ENCODE assay signal across 8 cellular contexts in the genomic region with DNA sequence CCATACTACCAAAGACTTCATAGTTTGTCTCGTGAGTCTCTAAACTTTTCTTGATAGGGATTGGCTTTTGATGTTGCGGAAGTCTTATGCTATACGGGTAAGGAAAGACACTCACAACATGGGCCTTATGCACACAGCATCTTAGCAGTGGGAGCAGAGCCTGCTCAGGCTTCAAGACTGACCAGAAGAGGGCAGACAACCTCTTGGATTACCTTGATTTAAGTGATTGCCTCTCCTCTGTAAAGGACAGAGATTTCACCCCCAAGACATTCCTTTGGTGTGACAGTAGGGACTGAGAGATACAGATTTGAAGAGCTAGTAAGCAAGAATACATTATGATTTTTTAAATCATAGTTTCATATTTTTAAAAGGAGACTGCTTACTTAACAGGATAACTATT.
A peak's percentile ranks its signal among the peaks of the same experiment; 100 is the strongest.
DNase-seq lines count a peak whose midpoint lies in the region; ATAC-seq and TF ChIP-seq lines count a peak whose summit lies in the region.

No MANE protein-coding gene starts in this region.

- H3K27ac ChIP-seq in A673 (ENCODE audit: low read depth, low read length, poor library complexity, severe bottlenecking): no peak overlapping the region

- H3K4me1 Mint-ChIP-seq in natural killer cell: no peaks in the 10 kb centered on the region

- no peaks in the 10 kb centered on the region for H3K36me3 Mint-ChIP-seq in natural killer cell

- no peaks in the 10 kb centered on the region for H3K27me3 ChIP-seq in A673 (replicated peaks; ENCODE audit: insufficient read depth, low read depth, low read length, poor library complexity)

- BruUV-seq in A673 (replicated peaks; lab: Mats Ljungman, UMichigan): no TSS peak

- H3K4me3 Mint-ChIP-seq in natural killer cell: no peak overlapping the region

- DNase-seq in A673 (ENCODE audit: low spot score) (peak; percentile 61), GM12865 (ENCODE audit: low read depth) (peak; percentile 65), dedifferentiated amniotic fluid mesenchymal stem cell (ENCODE audit: extremely low spot score) (peak; percentile 63), natural killer cell (no peak), ureter (ENCODE audit: low spot score) (no peak)
- no peak for DNase-seq in effector CD8-positive, alpha-beta T cell (lab: John Stamatoyannopoulos, UW)

- POLR2A ChIA-PET in A673 (lab: Charles Lee; ENCODE audit: low non-redundant PET): interaction anchor here (0.6 kb wide), 1 partner anchor 13 kb away, joined by 5 read pairs; no protein-coding TSS in a partner anchor

- H3K9me3 Mint-ChIP-seq in natural killer cell: no peaks in the 10 kb centered on the region

- H3K4me3 ChIP-seq in A673 (ENCODE audit: low read depth, low read length, poor library complexity, severe bottlenecking) (no peak overlapping the region), GM12865 (ENCODE audit: low read depth, low read length) (no peak overlapping the region)

- CTCF ChIA-PET in A673 (lab: Charles Lee): interaction anchor here (0.6 to 2.2 kb wide), 3 partner anchors 11 to 404 kb away, joined by 3 to 5 read pairs (median 3); no protein-coding TSS in a partner anchor

- TF ChIP-seq CTCF in A673 (conservative IDR thresholded peaks at IDR 0.05; ENCODE audit: low read depth, low read length) (peak; percentile 70), GM12865 (IDR thresholded peaks at IDR 0.05; ENCODE audit: insufficient read depth, low read depth, low read length, missing control alignments) (peak; percentile 46), natural killer cell (IDR thresholded peaks at IDR 0.05) (peak; percentile 52)

- intact Hi-C loops in A673 (cut with micrococcal nuclease; ENCODE audit: unreplicated experiment) (loop anchor here (5.0 kb wide), 1 partner anchor 549 kb away; no protein-coding TSS in a partner anchor), natural killer cell (cut with micrococcal nuclease) (loop anchor here (1.0 kb wide), 2 partner anchors 550 to 579 kb away; no protein-coding TSS in a partner anchor)

- no peak overlapping the region for H3K27ac Mint-ChIP-seq in natural killer cell

- H3K36me3 ChIP-seq in A673 (ENCODE audit: insufficient read depth, low read length, poor library complexity, severe bottlenecking): no peaks in the 10 kb centered on the region

- no peaks in the 10 kb centered on the region for H3K4me1 ChIP-seq in A673 (ENCODE audit: insufficient read depth, low read length, poor library complexity, severe bottlenecking)

- H3K27me3 Mint-ChIP-seq in natural killer cell (ENCODE audit: low read depth in 2 of 2): peaks cover 9 to 17% of the 10 kb centered on the region in 2 donors

- no peaks in the 10 kb centered on the region for H3K9me3 ChIP-seq in A673 (ENCODE audit: low read depth, low read length, poor library complexity, severe bottlenecking)

- ATAC-seq in HG03045 (IDR thresholded peaks at IDR 0.05; ENCODE audit: unreplicated experiment): peak; percentile 52
- peak; percentile 100 for ATAC-seq in SK-N-SH treated with all-trans-retinoic acid at 6 μM for 48 hours
- peak; percentile 46 to 77 (median 69) for ATAC-seq in natural killer cell

TF ChIP-seq in SK-N-SH treated with all-trans-retinoic acid at 6 μM for 48 hours, 23 proteins besides CTCF, POLR2A, EP300 and RAD21:
- TF ChIP-seq, protein P1, sequence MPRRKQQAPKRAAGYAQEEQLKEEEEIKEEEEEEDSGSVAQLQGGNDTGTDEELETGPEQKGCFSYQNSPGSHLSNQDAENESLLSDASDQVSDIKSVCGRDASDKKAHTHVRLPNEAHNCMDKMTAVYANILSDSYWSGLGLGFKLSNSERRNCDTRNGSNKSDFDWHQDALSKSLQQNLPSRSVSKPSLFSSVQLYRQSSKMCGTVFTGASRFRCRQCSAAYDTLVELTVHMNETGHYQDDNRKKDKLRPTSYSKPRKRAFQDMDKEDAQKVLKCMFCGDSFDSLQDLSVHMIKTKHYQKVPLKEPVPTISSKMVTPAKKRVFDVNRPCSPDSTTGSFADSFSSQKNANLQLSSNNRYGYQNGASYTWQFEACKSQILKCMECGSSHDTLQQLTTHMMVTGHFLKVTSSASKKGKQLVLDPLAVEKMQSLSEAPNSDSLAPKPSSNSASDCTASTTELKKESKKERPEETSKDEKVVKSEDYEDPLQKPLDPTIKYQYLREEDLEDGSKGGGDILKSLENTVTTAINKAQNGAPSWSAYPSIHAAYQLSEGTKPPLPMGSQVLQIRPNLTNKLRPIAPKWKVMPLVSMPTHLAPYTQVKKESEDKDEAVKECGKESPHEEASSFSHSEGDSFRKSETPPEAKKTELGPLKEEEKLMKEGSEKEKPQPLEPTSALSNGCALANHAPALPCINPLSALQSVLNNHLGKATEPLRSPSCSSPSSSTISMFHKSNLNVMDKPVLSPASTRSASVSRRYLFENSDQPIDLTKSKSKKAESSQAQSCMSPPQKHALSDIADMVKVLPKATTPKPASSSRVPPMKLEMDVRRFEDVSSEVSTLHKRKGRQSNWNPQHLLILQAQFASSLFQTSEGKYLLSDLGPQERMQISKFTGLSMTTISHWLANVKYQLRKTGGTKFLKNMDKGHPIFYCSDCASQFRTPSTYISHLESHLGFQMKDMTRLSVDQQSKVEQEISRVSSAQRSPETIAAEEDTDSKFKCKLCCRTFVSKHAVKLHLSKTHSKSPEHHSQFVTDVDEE (CRISPR knock-in tag; IDR thresholded peaks at IDR 0.05): no peak
- no peak for TF ChIP-seq TCF4 (CRISPR knock-in tag; IDR thresholded peaks at IDR 0.05; ENCODE audit: borderline replicate concordance)
- TF ChIP-seq, protein P2, sequence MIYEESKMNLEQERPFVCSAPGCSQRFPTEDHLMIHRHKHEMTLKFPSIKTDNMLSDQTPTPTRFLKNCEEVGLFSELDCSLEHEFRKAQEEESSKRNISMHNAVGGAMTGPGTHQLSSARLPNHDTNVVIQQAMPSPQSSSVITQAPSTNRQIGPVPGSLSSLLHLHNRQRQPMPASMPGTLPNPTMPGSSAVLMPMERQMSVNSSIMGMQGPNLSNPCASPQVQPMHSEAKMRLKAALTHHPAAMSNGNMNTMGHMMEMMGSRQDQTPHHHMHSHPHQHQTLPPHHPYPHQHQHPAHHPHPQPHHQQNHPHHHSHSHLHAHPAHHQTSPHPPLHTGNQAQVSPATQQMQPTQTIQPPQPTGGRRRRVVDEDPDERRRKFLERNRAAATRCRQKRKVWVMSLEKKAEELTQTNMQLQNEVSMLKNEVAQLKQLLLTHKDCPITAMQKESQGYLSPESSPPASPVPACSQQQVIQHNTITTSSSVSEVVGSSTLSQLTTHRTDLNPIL (CRISPR knock-in tag; IDR thresholded peaks at IDR 0.05; ENCODE audit: low read depth): no peak
- no peak for TF ChIP-seq BACH2 (CRISPR knock-in tag; IDR thresholded peaks at IDR 0.05; ENCODE audit: borderline replicate concordance)
- no peak for TF ChIP-seq OSR1 (CRISPR knock-in tag; IDR thresholded peaks at IDR 0.05)
- no peak for TF ChIP-seq ZNF70 (CRISPR knock-in tag; IDR thresholded peaks at IDR 0.05)
- TF ChIP-seq ZC3H10 (CRISPR knock-in tag; IDR thresholded peaks at IDR 0.05): no peak
- TF ChIP-seq ISL1 (CRISPR knock-in tag; IDR thresholded peaks at IDR 0.05): no peak

Comparison
In these comparisons a context has a peak if more than half of its experiments do, and no peak if none do; other contexts are left out.
1. DNase-seq: peak in A673 (single experiment), GM12865 (single experiment) and dedifferentiated amniotic fluid mesenchymal stem cell (single experiment); none in natural killer cell (single experiment), ureter (single experiment) and effector CD8-positive, alpha-beta T cell (single experiment).
2. Peak in every context shown above with its lines, with median percentiles within 50 percentile points of each other: CTCF ChIP-seq and ATAC-seq.